1 cellular context compared by ENCODE assay signal in genomic region chr10:46547881-46548780, GRCh38.
TF ChIP-seq lines count a peak whose summit lies in the region.

No MANE protein-coding gene starts in this region.

TF ChIP-seq in K562, 482 proteins besides CTCF, POLR2A, EP300 and RAD21:
- TF ChIP-seq TFAM (CRISPR knock-in tag; conservative IDR thresholded peaks at IDR 0.05) (no peak), ZC3H4 (CRISPR knock-in tag; IDR thresholded peaks at IDR 0.05; ENCODE audit: borderline replicate concordance) (no peak), HDAC6 (IDR thresholded peaks at IDR 0.05; ENCODE audit: low read depth, low read length) (no peak), ZNF639 (CRISPR knock-in tag; conservative IDR thresholded peaks at IDR 0.05 in 1 of 2, IDR thresholded peaks at IDR 0.05 in 1 of 2) (0 out of 4 replicates have a peak, but pooled peaks of 1 of the 2 experiments have one; percentile 35), ZBTB40 (IDR thresholded peaks at IDR 0.05) (no peak), ZBTB40 (CRISPR knock-in tag; IDR thresholded peaks at IDR 0.05) (0 out of 2 replicates have a peak, but pooled peaks have one; percentile 5), LARP7 (IDR thresholded peaks at IDR 0.05) (no peak), CTBP1 (IDR thresholded peaks at IDR 0.05; ENCODE audit: borderline replicate concordance) (0 out of 2 replicates have a peak, but pooled peaks have one; percentile 11), TFE3 (CRISPR knock-in tag; IDR thresholded peaks at IDR 0.05) (no peak), NR4A1 (CRISPR knock-in tag; IDR thresholded peaks at IDR 0.05) (0 out of 2 replicates have a peak, but pooled peaks have one; percentile 79), NR4A1 (tag; IDR thresholded peaks at IDR 0.05) (no peak), ZNF277 (CRISPR knock-in tag; IDR thresholded peaks at IDR 0.05; ENCODE audit: borderline replicate concordance) (0 out of 2 replicates have a peak, but pooled peaks have one; percentile 46), PKNOX1 (IDR thresholded peaks at IDR 0.05) (no peak), ZNF740 (CRISPR knock-in tag; IDR thresholded peaks at IDR 0.05) (no peak), ZNF740 (tag; IDR thresholded peaks at IDR 0.05) (no peak), ZNF217 (CRISPR knock-in tag; IDR thresholded peaks at IDR 0.05) (no peak)
TF ChIP-seq in K562: peak in this region for 5.
